Comparison of ENCODE assay signal across 23 cellular contexts in the genomic region with DNA sequence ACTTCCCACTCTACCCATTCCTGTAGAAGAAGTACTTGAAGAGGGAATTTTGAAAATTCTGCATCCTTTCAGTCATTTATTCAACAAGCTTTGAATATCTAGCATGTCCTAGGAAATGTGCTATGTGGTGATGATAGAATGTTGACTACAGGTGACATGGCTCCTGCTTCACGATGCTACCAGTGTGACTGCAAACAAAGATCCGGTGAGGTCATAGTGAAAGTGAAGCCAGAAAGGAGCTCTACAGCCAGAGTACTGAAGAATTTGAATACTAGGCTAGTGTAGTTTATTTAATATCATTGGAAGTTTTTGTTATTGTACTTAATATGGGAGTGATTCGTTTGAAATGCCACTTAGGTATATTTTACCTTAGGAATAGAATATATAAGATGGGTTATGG.
DNase-seq lines count a peak whose midpoint lies in the region; ATAC-seq and TF ChIP-seq lines count a peak whose summit lies in the region.
"Had no signal": no experiment of that assay in that cellular context is flagged by ENCODE, and none has a peak within 500 bp of the region (broad histone marks: within the 10 kb centered on the region; RNA-seq: fewer than 3 reads in every experiment).

No MANE protein-coding gene starts in this region.

- in situ Hi-C loops in KBM-7 (cut with MboI; ENCODE audit: low pct_unique_long_range_greater_than_20kb, low sequenced_read_pairs): no loop called here

- no peaks in the 10 kb centered on the region for H3K27me3 ChIP-seq in aorta (ENCODE audit: control insufficient read depth in 1 of 2, insufficient read depth in 2 of 2, low read length in 1 of 2)
- H3K27me3 ChIP-seq: breast epithelium, right lobe of liver, SJCRH30 had no signal

- whole genome bisulfite sequencing in aorta, 2 donors: 68 to 69% methylated on average over 3 of the region's 3 CpGs

- no peaks in the 10 kb centered on the region for H3K9me3 ChIP-seq in HEK293 (ENCODE audit: control insufficient read depth, insufficient read depth, low read depth, low read length)
- H3K9me3 ChIP-seq in mucosa of descending colon: no peaks in the 10 kb centered on the region
- no peaks in the 10 kb centered on the region for H3K9me3 ChIP-seq in aorta (ENCODE audit: control insufficient read depth, low read length)
- H3K9me3 ChIP-seq: breast epithelium, right lobe of liver, SJCRH30 had no signal

- ATAC-seq in GM18870 (IDR thresholded peaks at IDR 0.05; ENCODE audit: unreplicated experiment): peak; percentile 55
- peak; percentile 66 for ATAC-seq in HG03442 (IDR thresholded peaks at IDR 0.05; ENCODE audit: unreplicated experiment)
- peak; percentile 61 for ATAC-seq in mucosa of descending colon
- no peak for ATAC-seq in GM19397 (IDR thresholded peaks at IDR 0.05; ENCODE audit: unreplicated experiment)
- ATAC-seq in aorta (ENCODE audit: low FRiP score): no peak
- ATAC-seq in WTC11: no peak
- ATAC-seq: left cardiac atrium had no signal

- intact Hi-C loops in mucosa of descending colon (cut with DNase I, micrococcal nuclease) (no loop called here), aorta (cut with DNase I) (no loop called here)

- H3K9me3 Mint-ChIP-seq in WTC11: no peaks in the 10 kb centered on the region
- H3K9me3 Mint-ChIP-seq: CD4-positive, alpha-beta memory T cell; nephron progenitor cell; T-helper 1 cell treated with Interleukin-12 subunit alpha and Interleukin-12 subunit beta and Interleukin-4 antibody, amounts not matched to agents 30 μg/mL and 1 μg/mL, for 36 hours had no signal

- H3K36me3 Mint-ChIP-seq in WTC11: no peaks in the 10 kb centered on the region
- H3K36me3 Mint-ChIP-seq: CD4-positive, alpha-beta memory T cell had no signal

- POLR2A ChIA-PET in HEK293 (lab: Yijun Ruan, JAX) (no interaction called here), WTC11 (lab: Charles Lee) (no interaction called here)

- H3K36me3 ChIP-seq in HEK293 (ENCODE audit: control insufficient read depth in 2 of 2, insufficient read depth in 1 of 2, low read length in 2 of 2) (no peaks in the 10 kb centered on the region), mucosa of descending colon (ENCODE audit: low read depth) (no peaks in the 10 kb centered on the region), aorta (ENCODE audit: control insufficient read depth in 1 of 2, insufficient read depth in 2 of 2, low read length in 1 of 2) (no peaks in the 10 kb centered on the region)
- H3K36me3 ChIP-seq: breast epithelium, right lobe of liver, SJCRH30 had no signal

- DNase-seq in mucosa of descending colon (peak in 1 of 3 donors; percentile 38), aorta (no peak), KBM-7 (no peak), WTC11 (ENCODE audit: low spot score) (no peak)
- DNase-seq: activated gamma-delta T cell; CD4-positive, alpha-beta memory T cell; cortex of kidney; DMS153; left cardiac atrium; NCI-H1417; NCI-H2171; NCI-H774; nephron progenitor cell; right lobe of liver; SJCRH30; stimulated activated CD4-positive, alpha-beta T cell treated with anti-CD3 and anti-CD28 coated beads, Interleukin-15, amount 100 ng/mL, for 24 hours; substantia nigra had no signal

- TF ChIP-seq CTCF in HEK293 (tag by site-specific recombination; IDR thresholded peaks at IDR 0.05) (no peak), mucosa of descending colon (IDR thresholded peaks at IDR 0.05) (no peak), WTC11 (IDR thresholded peaks at IDR 0.05) (no peak)

- CTCF ChIA-PET in HEK293 (lab: Yijun Ruan, JAX): interaction anchor here (2.8 kb wide), 1 partner anchor 169 kb away, joined by 10 read pairs; no protein-coding TSS in a partner anchor
- CTCF ChIA-PET in WTC11 (lab: Charles Lee): no interaction called here

- H3K4me3 Mint-ChIP-seq in WTC11: no peak overlapping the region
- H3K4me3 Mint-ChIP-seq: CD4-positive, alpha-beta memory T cell; nephron progenitor cell; T-helper 1 cell treated with Interleukin-12 subunit alpha and Interleukin-12 subunit beta and Interleukin-4 antibody, amounts not matched to agents 30 μg/mL and 1 μg/mL, for 36 hours had no signal

- H3K27me3 Mint-ChIP-seq in WTC11 (ENCODE audit: low read depth): no peaks in the 10 kb centered on the region

- H3K4me1 ChIP-seq in HEK293 (ENCODE audit: control insufficient read depth, insufficient read depth, low read length): no peaks in the 10 kb centered on the region
- peaks cover 6% of the 10 kb centered on the region for H3K4me1 ChIP-seq in mucosa of descending colon (ENCODE audit: low read depth)
- H3K4me1 ChIP-seq in aorta (ENCODE audit: control insufficient read depth in 1 of 2, insufficient read depth in 2 of 2, low read length in 2 of 2): no peaks in the 10 kb centered on the region
- H3K4me1 ChIP-seq: breast epithelium had no signal

- no peak overlapping the region for H3K27ac ChIP-seq in HEK293 (ENCODE audit: extremely low read depth, low read depth, low read length)
- no peak overlapping the region for H3K27ac ChIP-seq in aorta (ENCODE audit: low read depth in 1 of 2, low read length in 2 of 2)
- H3K27ac ChIP-seq: breast epithelium, right lobe of liver, SJCRH30 had no signal

- H3K4me1 Mint-ChIP-seq in WTC11: peaks cover 28% of the 10 kb centered on the region
- H3K4me1 Mint-ChIP-seq: CD4-positive, alpha-beta memory T cell had no signal

- H3K4me3 ChIP-seq in HEK293 (ENCODE audit: low read depth, low read length) (no peak overlapping the region), mucosa of descending colon (no peak overlapping the region), aorta (ENCODE audit: low read length in 2 of 2) (no peak overlapping the region)
- H3K4me3 ChIP-seq: breast epithelium, right lobe of liver, SJCRH30 had no signal

- H3K27ac Mint-ChIP-seq in WTC11: no peak overlapping the region
- H3K27ac Mint-ChIP-seq: CD4-positive, alpha-beta memory T cell; nephron progenitor cell; T-helper 1 cell treated with Interleukin-12 subunit alpha and Interleukin-12 subunit beta and Interleukin-4 antibody, amounts not matched to agents 30 μg/mL and 1 μg/mL, for 36 hours had no signal

TF ChIP-seq in HEK293, 187 proteins besides CTCF, POLR2A, EP300 and RAD21:
- TF ChIP-seq, protein P1, sequence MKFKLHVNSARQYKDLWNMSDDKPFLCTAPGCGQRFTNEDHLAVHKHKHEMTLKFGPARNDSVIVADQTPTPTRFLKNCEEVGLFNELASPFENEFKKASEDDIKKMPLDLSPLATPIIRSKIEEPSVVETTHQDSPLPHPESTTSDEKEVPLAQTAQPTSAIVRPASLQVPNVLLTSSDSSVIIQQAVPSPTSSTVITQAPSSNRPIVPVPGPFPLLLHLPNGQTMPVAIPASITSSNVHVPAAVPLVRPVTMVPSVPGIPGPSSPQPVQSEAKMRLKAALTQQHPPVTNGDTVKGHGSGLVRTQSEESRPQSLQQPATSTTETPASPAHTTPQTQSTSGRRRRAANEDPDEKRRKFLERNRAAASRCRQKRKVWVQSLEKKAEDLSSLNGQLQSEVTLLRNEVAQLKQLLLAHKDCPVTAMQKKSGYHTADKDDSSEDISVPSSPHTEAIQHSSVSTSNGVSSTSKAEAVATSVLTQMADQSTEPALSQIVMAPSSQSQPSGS (tag by site-specific recombination; IDR thresholded peaks at IDR 0.05; ENCODE audit: low read depth): 0 out of 2 replicates have a peak, but pooled peaks have one; percentile 7
- TF ChIP-seq, protein P2, sequence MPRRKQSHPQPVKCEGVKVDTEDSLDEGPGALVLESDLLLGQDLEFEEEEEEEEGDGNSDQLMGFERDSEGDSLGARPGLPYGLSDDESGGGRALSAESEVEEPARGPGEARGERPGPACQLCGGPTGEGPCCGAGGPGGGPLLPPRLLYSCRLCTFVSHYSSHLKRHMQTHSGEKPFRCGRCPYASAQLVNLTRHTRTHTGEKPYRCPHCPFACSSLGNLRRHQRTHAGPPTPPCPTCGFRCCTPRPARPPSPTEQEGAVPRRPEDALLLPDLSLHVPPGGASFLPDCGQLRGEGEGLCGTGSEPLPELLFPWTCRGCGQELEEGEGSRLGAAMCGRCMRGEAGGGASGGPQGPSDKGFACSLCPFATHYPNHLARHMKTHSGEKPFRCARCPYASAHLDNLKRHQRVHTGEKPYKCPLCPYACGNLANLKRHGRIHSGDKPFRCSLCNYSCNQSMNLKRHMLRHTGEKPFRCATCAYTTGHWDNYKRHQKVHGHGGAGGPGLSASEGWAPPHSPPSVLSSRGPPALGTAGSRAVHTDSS (tag by site-specific recombination; IDR thresholded peaks at IDR 0.05): no peak

TF ChIP-seq in WTC11, 78 proteins besides CTCF, POLR2A, EP300 and RAD21 (continues in another document):
- no peak for TF ChIP-seq IRF2 (CRISPR knock-in tag; IDR thresholded peaks at IDR 0.05; ENCODE audit: borderline replicate concordance, low read depth)
- TF ChIP-seq OVOL2 (CRISPR knock-in tag; IDR thresholded peaks at IDR 0.05; ENCODE audit: borderline replicate concordance): no peak
- TF ChIP-seq ESRRA (CRISPR knock-in tag; IDR thresholded peaks at IDR 0.05; ENCODE audit: borderline replicate concordance): no peak
- no peak for TF ChIP-seq ATF1 (CRISPR knock-in tag; IDR thresholded peaks at IDR 0.05)
- no peak for TF ChIP-seq NR1H2 (CRISPR knock-in tag; IDR thresholded peaks at IDR 0.05)
- TF ChIP-seq FOXP1 (CRISPR knock-in tag; IDR thresholded peaks at IDR 0.05; ENCODE audit: borderline replicate concordance): no peak
- TF ChIP-seq, protein P3, sequence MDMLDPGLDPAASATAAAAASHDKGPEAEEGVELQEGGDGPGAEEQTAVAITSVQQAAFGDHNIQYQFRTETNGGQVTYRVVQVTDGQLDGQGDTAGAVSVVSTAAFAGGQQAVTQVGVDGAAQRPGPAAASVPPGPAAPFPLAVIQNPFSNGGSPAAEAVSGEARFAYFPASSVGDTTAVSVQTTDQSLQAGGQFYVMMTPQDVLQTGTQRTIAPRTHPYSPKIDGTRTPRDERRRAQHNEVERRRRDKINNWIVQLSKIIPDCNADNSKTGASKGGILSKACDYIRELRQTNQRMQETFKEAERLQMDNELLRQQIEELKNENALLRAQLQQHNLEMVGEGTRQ (CRISPR knock-in tag; IDR thresholded peaks at IDR 0.05): no peak
- TF ChIP-seq, protein P1 (CRISPR knock-in tag; IDR thresholded peaks at IDR 0.05; ENCODE audit: borderline replicate concordance, low read depth): no peak
- no peak for TF ChIP-seq FOXJ3 (CRISPR knock-in tag; IDR thresholded peaks at IDR 0.05; ENCODE audit: borderline replicate concordance)
- no peak for TF ChIP-seq ZNF396 (CRISPR knock-in tag; IDR thresholded peaks at IDR 0.05; ENCODE audit: borderline replicate concordance)
- TF ChIP-seq ZNF232 (CRISPR knock-in tag; IDR thresholded peaks at IDR 0.05): no peak

Comparison
In these comparisons a context has a peak if more than half of its experiments do, and no peak if none do; other contexts are left out.
1. ATAC-seq: peak in GM18870 (single experiment), HG03442 (single experiment) and mucosa of descending colon (single experiment); none in GM19397 (single experiment), aorta (single experiment) and WTC11 (single experiment).